20 cellular contexts compared by ENCODE assay signal in the genomic region with DNA sequence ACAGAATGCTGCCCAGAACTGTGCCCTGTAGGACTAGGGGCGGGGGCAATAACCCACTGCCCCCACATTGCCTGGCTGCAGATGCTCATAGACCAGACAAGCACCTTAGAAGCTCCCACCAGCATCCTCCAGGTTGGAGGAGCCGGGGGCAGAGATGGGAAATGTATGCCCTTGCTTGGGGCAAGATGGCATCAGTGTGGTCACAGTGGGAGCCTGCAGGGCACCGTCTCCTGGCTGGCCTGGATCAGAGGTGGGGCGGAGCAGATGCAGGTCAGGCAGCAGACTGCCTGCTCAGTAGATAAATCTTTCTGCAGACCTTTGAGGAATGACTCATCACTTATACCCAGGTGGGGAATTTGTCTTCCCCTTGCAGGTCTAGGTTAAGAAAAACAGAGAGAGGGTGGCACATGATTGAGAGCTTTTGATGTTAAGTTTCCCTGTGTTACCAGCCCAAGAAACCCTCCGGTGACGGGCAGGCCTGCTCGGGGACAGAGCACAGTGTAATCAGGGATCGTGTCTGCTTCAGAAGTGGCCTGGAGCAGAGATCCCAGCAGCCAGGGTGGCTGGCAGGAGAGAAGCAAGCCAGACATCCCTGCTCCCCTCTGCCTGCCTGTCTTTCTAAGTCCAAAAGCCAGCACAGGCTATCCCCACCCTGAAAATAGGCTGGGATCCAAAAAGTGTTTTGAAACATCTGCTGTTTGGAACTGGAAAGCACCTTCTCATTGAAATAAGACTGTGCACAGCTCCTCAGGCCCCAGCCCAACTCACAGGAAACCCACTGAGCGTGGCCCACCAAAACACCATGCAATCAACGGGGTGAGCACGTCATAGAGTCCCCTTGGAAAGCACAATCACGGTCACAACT. TPM values are rescaled to one million over a fixed set of nuclear protein-coding genes. Genes with fewer than 3 reads are reported as not detected.
A peak's percentile ranks its signal among the peaks of the same experiment; 100 is the strongest.
DNase-seq lines count a peak whose midpoint lies in the region; ATAC-seq and TF ChIP-seq lines count a peak whose summit lies in the region.
"Had no signal": no experiment of that assay in that cellular context is flagged by ENCODE, and none has a peak within 500 bp of the region (broad histone marks: within the 10 kb centered on the region; RNA-seq: fewer than 3 reads in every experiment).

No MANE protein-coding gene starts in this region.

- H3K27ac Mint-ChIP-seq in endodermal cell, result no peak overlapping the region
- H3K27ac Mint-ChIP-seq: activated naive CD8-positive, alpha-beta T cell treated with anti-CD3 and anti-CD28 coated beads, Interleukin-2, amount 50 U/mL, for 24 hours; activated T-helper 1 cell treated with anti-CD3 and anti-CD28 coated beads, Interleukin-12 subunit alpha, Interleukin-12 subunit beta, Interleukin-2, Interleukin-4 antibody, amounts not matched to agents 30 ng/mL and 10 ng/mL and 1 ng/mL, durations not matched to agents 14 hours and 24 hours and 36 hours; CD4-positive, alpha-beta T cell; mesothelial cell of epicardium had no signal

- H3K4me3 Mint-ChIP-seq in endodermal cell, result no peak overlapping the region
- H3K4me3 Mint-ChIP-seq: activated naive CD8-positive, alpha-beta T cell treated with anti-CD3 and anti-CD28 coated beads, Interleukin-2, amount 50 U/mL, for 24 hours; activated T-helper 1 cell treated with anti-CD3 and anti-CD28 coated beads, Interleukin-12 subunit alpha, Interleukin-12 subunit beta, Interleukin-2, Interleukin-4 antibody, amounts not matched to agents 30 ng/mL and 10 ng/mL and 1 ng/mL, durations not matched to agents 14 hours and 24 hours and 36 hours; CD4-positive, alpha-beta T cell; mesothelial cell of epicardium had no signal

- no peaks in the 10 kb centered on the region for H3K27me3 ChIP-seq in endodermal cell (ENCODE audit: control insufficient read depth, insufficient read depth, low read length, poor library complexity, severe bottlenecking)
- no peaks in the 10 kb centered on the region for H3K27me3 ChIP-seq in psoas muscle (ENCODE audit: insufficient read depth in 3 of 3, low read length in 2 of 3)
- H3K27me3 ChIP-seq: breast epithelium had no signal

- H3K4me1 ChIP-seq in endodermal cell (ENCODE audit: control insufficient read depth, insufficient read depth, low read length) (peaks cover 7% of the 10 kb centered on the region), psoas muscle (no peaks in the 10 kb centered on the region)
- H3K4me1 ChIP-seq: breast epithelium, heart right ventricle, stomach had no signal

- intact Hi-C loops in psoas muscle (cut with DNase I), result no loop called here

- H3K36me3 ChIP-seq in endodermal cell (ENCODE audit: control insufficient read depth, insufficient read depth, low read length) (no peaks in the 10 kb centered on the region), psoas muscle (ENCODE audit: insufficient read depth in 1 of 2, low read depth in 1 of 2) (no peaks in the 10 kb centered on the region)
- H3K36me3 ChIP-seq: breast epithelium, heart right ventricle, stomach had no signal

- peak; percentile 68 to 87 for DNase-seq in NCI-H524 (lab: John Stamatoyannopoulos, UW)
- DNase-seq in NCI-H524 treated with DMSO at 0.1 percent for 48 hours (lab: John Stamatoyannopoulos, UW), result no peak
- peak; percentile 36 for DNase-seq in NCI-H2171 (lab: John Stamatoyannopoulos, UW)
- peak; percentile 58 for DNase-seq in endodermal cell
- DNase-seq in omental fat pad (ENCODE audit: low spot score), result no peak
- DNase-seq in NCI-H1436 treated with DMSO at 0.1 percent for 48 hours (lab: John Stamatoyannopoulos, UW), result no peak
- no peak for DNase-seq in psoas muscle
- no peak for DNase-seq in NCI-H2029 treated with DMSO at 0.1 percent for 48 hours (lab: John Stamatoyannopoulos, UW)
- DNase-seq: activated CD4-positive, alpha-beta T cell treated with anti-CD3 and anti-CD28 coated beads, Interleukin-2, amount 50 U/mL, for 48 hours; activated naive CD8-positive, alpha-beta T cell treated with anti-CD3 and anti-CD28 coated beads, Interleukin-2, amount 50 U/mL, for 24 hours; CD4-positive, alpha-beta T cell; dorsolateral prefrontal cortex; heart right ventricle; NCI-H2081; NCI-H774; stomach had no signal

- TF ChIP-seq CTCF in endodermal cell (conservative IDR thresholded peaks at IDR 0.05) (no peak), omental fat pad (IDR thresholded peaks at IDR 0.05) (no peak), psoas muscle (IDR thresholded peaks at IDR 0.05) (no peak)

- no peaks in the 10 kb centered on the region for H3K36me3 Mint-ChIP-seq in endodermal cell (ENCODE audit: low read depth)
- H3K36me3 Mint-ChIP-seq: mesothelial cell of epicardium had no signal

- H3K9me3 ChIP-seq in endodermal cell (ENCODE audit: control insufficient read depth, low read length) (peaks cover 4% of the 10 kb centered on the region), psoas muscle (no peaks in the 10 kb centered on the region)
- H3K9me3 ChIP-seq: breast epithelium, stomach had no signal

- H3K27ac ChIP-seq in endodermal cell (ENCODE audit: low read depth, low read length), result no peak overlapping the region
- no peak overlapping the region for H3K27ac ChIP-seq in psoas muscle
- H3K27ac ChIP-seq: breast epithelium, dorsolateral prefrontal cortex, heart right ventricle, stomach had no signal

- no peak overlapping the region for H3K4me3 ChIP-seq in endodermal cell (ENCODE audit: low read length)
- no peak overlapping the region for H3K4me3 ChIP-seq in psoas muscle
- H3K4me3 ChIP-seq: breast epithelium, dorsolateral prefrontal cortex, heart right ventricle, stomach had no signal

- ATAC-seq in omental fat pad (ENCODE audit: low FRiP score), result peak; percentile 35
- no peak for ATAC-seq in psoas muscle
- ATAC-seq: activated naive CD8-positive, alpha-beta T cell treated with anti-CD3 and anti-CD28 coated beads, Interleukin-2, amount 50 U/mL, for 24 hours; esophagus mucosa; heart right ventricle had no signal

- peaks cover 3% of the 10 kb centered on the region for H3K9me3 Mint-ChIP-seq in endodermal cell
- H3K9me3 Mint-ChIP-seq: activated naive CD8-positive, alpha-beta T cell treated with anti-CD3 and anti-CD28 coated beads, Interleukin-2, amount 50 U/mL, for 24 hours; CD4-positive, alpha-beta T cell; mesothelial cell of epicardium had no signal

- H3K9ac ChIP-seq in endodermal cell (ENCODE audit: extremely low read depth, low read length, poor library complexity, severe bottlenecking), result no peak overlapping the region

- H3K27me3 Mint-ChIP-seq in endodermal cell (ENCODE audit: insufficient read depth), result peaks cover 7% of the 10 kb centered on the region

- 89 to 91% methylated on average over 6 to 12 of the region's 12 CpGs for WGBS in endodermal cell (ENCODE audit: insufficient coverage in 1 of 2, insufficient read length in 1 of 2), 2 experiments
- WGBS in psoas muscle, 3 donors, result 53 to 64% (median 63%) methylated on average over 12 of the region's 12 CpGs

- peaks cover 18% of the 10 kb centered on the region for H3K4me1 Mint-ChIP-seq in endodermal cell
- H3K4me1 Mint-ChIP-seq: activated naive CD8-positive, alpha-beta T cell treated with anti-CD3 and anti-CD28 coated beads, Interleukin-2, amount 50 U/mL, for 24 hours had no signal

RNA-seq across cellular contexts. Expression of gene RPL38, which starts 50.7 kb away (rescaled TPM):
- total RNA-seq in endodermal cell, result 1,000 to 10,000 TPM; 1,155 to 1,199 TPM
- polyA plus RNA-seq in endodermal cell (2013, experiment 1 of 2), result 1,898 TPM
- polyA plus RNA-seq in endodermal cell (2013, experiment 2 of 2), result 1,809 TPM
- 100 to 1,000 TPM; 333 to 392 (median 362) TPM for total RNA-seq in omental fat pad
- total RNA-seq in psoas muscle, result 1,000 to 10,000 TPM; 1,032 to 1,360 (median 1,076) TPM
- polyA plus RNA-seq in psoas muscle, result 1,000 to 10,000 TPM; 1,779 to 1,956 (median 1,791) TPM

Comparison
In these comparisons a context has a peak if more than half of its experiments do, and no peak if none do; other contexts are left out.
1. DNase-seq: peak in NCI-H524 (2 of 2), NCI-H2171 (single experiment) and endodermal cell (single experiment); none in NCI-H524 treated with DMSO at 0.1 percent for 48 hours (single experiment), omental fat pad (single experiment), NCI-H1436 treated with DMSO at 0.1 percent for 48 hours (single experiment), psoas muscle (0 of 2) and NCI-H2029 treated with DMSO at 0.1 percent for 48 hours (single experiment).